In the genomic region with DNA sequence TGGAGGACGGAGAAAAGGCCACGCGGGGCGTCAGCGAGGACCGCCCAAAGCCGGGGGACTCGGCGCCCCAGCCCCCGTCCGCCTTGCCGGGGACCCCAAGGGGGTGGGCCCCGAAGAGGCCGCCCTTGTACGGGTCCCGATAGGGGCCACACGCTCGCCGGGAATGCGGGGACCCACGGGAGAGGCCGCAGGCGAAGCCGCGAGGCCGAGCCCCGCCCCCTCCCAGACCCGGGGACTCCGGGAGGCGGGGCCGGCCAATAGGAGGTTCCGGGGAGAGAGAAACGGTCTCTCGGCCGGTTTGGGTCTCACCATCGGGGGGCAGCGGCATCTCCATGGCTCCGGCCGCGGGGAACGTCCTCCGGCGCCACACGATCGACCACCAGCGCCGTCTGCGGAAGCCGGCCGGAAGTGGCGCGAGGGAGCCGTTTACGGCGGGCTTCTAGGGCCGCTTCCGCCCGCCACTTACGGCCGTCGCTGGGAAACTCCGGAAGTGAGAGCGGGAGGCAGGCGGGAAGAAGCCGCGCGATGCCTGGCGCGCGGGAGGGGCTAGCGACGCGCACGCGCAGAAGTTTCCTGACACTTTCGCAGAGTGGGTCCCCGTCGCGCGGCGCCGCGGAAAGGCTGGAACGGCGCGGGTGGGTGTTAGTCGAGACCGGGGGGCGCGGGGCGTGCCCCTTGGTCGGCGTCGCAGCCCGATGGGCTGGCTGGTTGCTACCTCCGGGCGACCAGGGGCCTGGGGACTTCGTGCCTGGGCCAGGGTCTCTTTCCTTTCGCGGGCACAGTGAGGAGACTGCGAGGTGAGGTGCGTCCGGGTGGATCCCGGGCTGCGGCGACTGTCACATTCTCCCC, we compare ENCODE assay signal across 8 cellular contexts. TPM values are rescaled to one million over a fixed set of nuclear protein-coding genes. Genes with fewer than 3 reads are reported as not detected.
DNase-seq lines count a peak whose midpoint lies in the region; ATAC-seq and TF ChIP-seq lines count a peak whose summit lies in the region.

A gene with protein sequence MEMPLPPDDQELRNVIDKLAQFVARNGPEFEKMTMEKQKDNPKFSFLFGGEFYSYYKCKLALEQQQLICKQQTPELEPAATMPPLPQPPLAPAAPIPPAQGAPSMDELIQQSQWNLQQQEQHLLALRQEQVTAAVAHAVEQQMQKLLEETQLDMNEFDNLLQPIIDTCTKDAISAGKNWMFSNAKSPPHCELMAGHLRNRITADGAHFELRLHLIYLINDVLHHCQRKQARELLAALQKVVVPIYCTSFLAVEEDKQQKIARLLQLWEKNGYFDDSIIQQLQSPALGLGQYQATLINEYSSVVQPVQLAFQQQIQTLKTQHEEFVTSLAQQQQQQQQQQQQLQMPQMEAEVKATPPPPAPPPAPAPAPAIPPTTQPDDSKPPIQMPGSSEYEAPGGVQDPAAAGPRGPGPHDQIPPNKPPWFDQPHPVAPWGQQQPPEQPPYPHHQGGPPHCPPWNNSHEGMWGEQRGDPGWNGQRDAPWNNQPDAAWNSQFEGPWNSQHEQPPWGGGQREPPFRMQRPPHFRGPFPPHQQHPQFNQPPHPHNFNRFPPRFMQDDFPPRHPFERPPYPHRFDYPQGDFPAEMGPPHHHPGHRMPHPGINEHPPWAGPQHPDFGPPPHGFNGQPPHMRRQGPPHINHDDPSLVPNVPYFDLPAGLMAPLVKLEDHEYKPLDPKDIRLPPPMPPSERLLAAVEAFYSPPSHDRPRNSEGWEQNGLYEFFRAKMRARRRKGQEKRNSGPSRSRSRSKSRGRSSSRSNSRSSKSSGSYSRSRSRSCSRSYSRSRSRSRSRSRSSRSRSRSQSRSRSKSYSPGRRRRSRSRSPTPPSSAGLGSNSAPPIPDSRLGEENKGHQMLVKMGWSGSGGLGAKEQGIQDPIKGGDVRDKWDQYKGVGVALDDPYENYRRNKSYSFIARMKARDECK (minus strand): TSS at position 393 of the 849 bp plus-strand sequence. CDS start 59 bp downstream, at position 334.

- H3K9me3 Mint-ChIP-seq in HFFc6 = no peaks in the 10 kb centered on the region
- no peaks in the 10 kb centered on the region for H3K9me3 Mint-ChIP-seq in activated naive CD4-positive, alpha-beta T cell treated with anti-CD3 and anti-CD28 coated beads for 36 hours

- TF ChIP-seq CTCF in HFFc6 (IDR thresholded peaks at IDR 0.05) (no peak; the same call in 1 of the 2 replicates), NB4 (IDR thresholded peaks at IDR 0.05; ENCODE audit: low read depth, low read length) (no peak), gastroesophageal sphincter (IDR thresholded peaks at IDR 0.05) (peak in 1 of 4 experiments; percentile 14), neutrophil (IDR thresholded peaks at IDR 0.05) (peak; percentile 32)

- peaks cover 0 to 71% (median 17%) of the 10 kb centered on the region in 3 donors for H3K4me1 ChIP-seq in gastroesophageal sphincter
- peaks cover 29% of the 10 kb centered on the region in 2 experiments for H3K4me1 ChIP-seq in neutrophil (ENCODE audit: control insufficient read depth in 1 of 2, insufficient read depth in 1 of 2, low read depth in 1 of 2, low read length in 1 of 2)

- peak; percentile 98 for ATAC-seq in gastroesophageal sphincter

- H3K9me3 ChIP-seq in gastroesophageal sphincter (no peaks in the 10 kb centered on the region), neutrophil (no peaks in the 10 kb centered on the region)

- peaks cover 27% of the 10 kb centered on the region for H3K4me1 Mint-ChIP-seq in HFFc6 (ENCODE audit: low read depth)
- peaks cover 62% of the 10 kb centered on the region for H3K4me1 Mint-ChIP-seq in activated naive CD4-positive, alpha-beta T cell treated with anti-CD3 and anti-CD28 coated beads for 36 hours (ENCODE audit: low read depth)

- peak within 1 kb of the TSS; percentile 89 for H3K27ac Mint-ChIP-seq in HFFc6
- H3K27ac Mint-ChIP-seq in activated naive CD4-positive, alpha-beta T cell treated with anti-CD3 and anti-CD28 coated beads for 36 hours = peak within 1 kb of the TSS; percentile 92

- H3K27me3 ChIP-seq in gastroesophageal sphincter = no peaks in the 10 kb centered on the region
- no peaks in the 10 kb centered on the region for H3K27me3 ChIP-seq in neutrophil

- no peak for TF ChIP-seq EP300 in gastroesophageal sphincter (IDR thresholded peaks at IDR 0.05)

- 0% methylated on average over 9 of the region's 106 CpGs; no CpG with 5 or more reads in 1 of the 2 donors for WGBS in gastroesophageal sphincter (ENCODE audit: low coverage in 1 of 2), 2 donors

- peak; percentile 57 for DNase-seq in GM04503 (ENCODE audit: low read depth)
- peak; percentile 89 for DNase-seq in HFFc6
- peak; percentile 95 for DNase-seq in NB4 (ENCODE audit: low read depth)
- peak; percentile 92 for DNase-seq in SK-N-DZ (ENCODE audit: low spot score)
- DNase-seq in activated naive CD4-positive, alpha-beta T cell treated with anti-CD3 and anti-CD28 coated beads for 36 hours = peak; percentile 94
- DNase-seq in substantia nigra (lab: John Stamatoyannopoulos, UW) = peak; percentile 46 to 95 (median 89)

- TF ChIP-seq POLR2A in NB4 (IDR thresholded peaks at IDR 0.05; ENCODE audit: extremely low read depth, insufficient read length) (peak; percentile 96), gastroesophageal sphincter (IDR thresholded peaks at IDR 0.05) (peak; percentile 73 to 79)

- H3K4me3 Mint-ChIP-seq in HFFc6 = peak within 1 kb of the TSS; percentile 98
- peak within 1 kb of the TSS; percentile 95 for H3K4me3 Mint-ChIP-seq in activated naive CD4-positive, alpha-beta T cell treated with anti-CD3 and anti-CD28 coated beads for 36 hours

- peaks cover 0 to 31% of the 10 kb centered on the region in 2 donors for H3K36me3 ChIP-seq in gastroesophageal sphincter
- H3K36me3 ChIP-seq in neutrophil = peaks cover 23% of the 10 kb centered on the region

- peaks cover 3% of the 10 kb centered on the region for H3K27me3 Mint-ChIP-seq in HFFc6 (ENCODE audit: insufficient read depth)
- no peaks in the 10 kb centered on the region for H3K27me3 Mint-ChIP-seq in activated naive CD4-positive, alpha-beta T cell treated with anti-CD3 and anti-CD28 coated beads for 36 hours (ENCODE audit: low read depth)

- CTCF ChIA-PET in activated naive CD4-positive, alpha-beta T cell treated with anti-CD3 and anti-CD28 coated beads for 36 hours (lab: Charles Lee) = no interaction called here

- H3K4me3 ChIP-seq in NB4 (ENCODE audit: low read depth, low read length) (peak within 1 kb of the TSS; percentile 97), gastroesophageal sphincter (peak within 1 kb of the TSS; percentile 77 to 99), neutrophil (ENCODE audit: low read depth in 1 of 2, low read length in 1 of 2) (peak within 1 kb of the TSS; percentile 95 to 97)

- H3K36me3 Mint-ChIP-seq in HFFc6 (ENCODE audit: low read depth) = peaks cover 32% of the 10 kb centered on the region
- H3K36me3 Mint-ChIP-seq in activated naive CD4-positive, alpha-beta T cell treated with anti-CD3 and anti-CD28 coated beads for 36 hours (ENCODE audit: low read depth) = peaks cover 40% of the 10 kb centered on the region

- intact Hi-C loops in activated naive CD4-positive, alpha-beta T cell treated with anti-CD3 and anti-CD28 coated beads for 36 hours (cut with micrococcal nuclease) = loop anchor here (1.0 to 2.0 kb wide), 7 partner anchors 25 to 767 kb away; a partner anchor contains a TSS

- peak within 1 kb of the TSS; percentile 61 to 91 (median 88) for H3K27ac ChIP-seq in gastroesophageal sphincter
- H3K27ac ChIP-seq in neutrophil = peak within 1 kb of the TSS; percentile 88
- peak within 1 kb of the TSS; percentile 90 for H3K27ac ChIP-seq in substantia nigra (ENCODE audit: low read depth, low read length, poor library complexity, severe bottlenecking)

RNA-seq across cellular contexts. Expression of the gene that starts here (rescaled TPM):
- 10 to 100 TPM; 30.4 to 38.5 (median 34.6) TPM for total RNA-seq in HFFc6 (2021; fragmentation: NEBNext Ultra II Directional; extraction: Animal tissue kit (Norgen Biotek cat#: 25700))
- polyA plus RNA-seq in SK-N-DZ (2014; cell fraction: cytosol; rRNA removed) = 12.0 and 13.6 TPM in 2 replicates
- polyA plus RNA-seq in SK-N-DZ (2014; cell fraction: nucleus; rRNA removed) = 28.7 and 30.1 TPM in 2 replicates
- 10 to 100 TPM; 54.4 to 54.7 TPM for total RNA-seq in activated naive CD4-positive, alpha-beta T cell treated with anti-CD3 and anti-CD28 coated beads for 36 hours
- 10 to 100 TPM in 1 of 4 donors, 1 to 10 TPM in 3; 5.7 to 12.7 (median 6.6) TPM for total RNA-seq in gastroesophageal sphincter

Comparison
In these comparisons a context has a peak if more than half of its experiments do, and no peak if none do; other contexts are left out.
1. Peak in every context shown above with its lines: DNase-seq, ATAC-seq, H3K4me3 ChIP-seq and H3K27ac ChIP-seq.